In genomic region chr7:18293759-18294158, GRCh38 we compare ENCODE assay signal across 28 cellular contexts.
"Had no signal": no experiment of that assay in that cellular context is flagged by ENCODE, and none has a peak within 500 bp of the region (broad histone marks: within the 10 kb centered on the region; RNA-seq: fewer than 3 reads in every experiment).

No MANE protein-coding gene starts in this region.

- H3K27ac ChIP-seq: brain microvascular endothelial cell, cardiac muscle cell, KMS-11, Peyer's patch, RWPE1, SJCRH30, VCaP had no signal

- H3K9me3 ChIP-seq: Peyer's patch, SJCRH30, SK-N-SH had no signal

- H3K27ac Mint-ChIP-seq: activated CD8-positive, alpha-beta T cell treated with anti-CD3 and anti-CD28 coated beads for 36 hours; activated naive CD4-positive, alpha-beta T cell treated with anti-CD3 and anti-CD28 coated beads, Interleukin-2, amount 10 ng/mL, durations not matched to agents 7 days and 5 days; activated naive CD8-positive, alpha-beta T cell treated with anti-CD3 and anti-CD28 coated beads for 36 hours; activated T-cell treated with anti-CD3 and anti-CD28 coated beads, Interleukin-2, amount 50 U/mL, for 72 hours; activated T-helper 2 cell treated with anti-CD3 and anti-CD28 coated beads, Interferon-gamma antibody, Interleukin-2, Interleukin-4, amounts not matched to agents 10 μg/mL and 5 μg/mL and 100 μg/mL, durations not matched to agents 14 hours and 24 hours and 36 hours had no signal

- H3K9me3 Mint-ChIP-seq: activated CD8-positive, alpha-beta T cell treated with anti-CD3 and anti-CD28 coated beads for 36 hours; activated naive CD4-positive, alpha-beta T cell treated with anti-CD3 and anti-CD28 coated beads, Interleukin-2, amount 10 ng/mL, durations not matched to agents 7 days and 5 days; activated naive CD8-positive, alpha-beta T cell treated with anti-CD3 and anti-CD28 coated beads for 36 hours; activated T-cell treated with anti-CD3 and anti-CD28 coated beads, Interleukin-2, amount 50 U/mL, for 72 hours; activated T-helper 2 cell treated with anti-CD3 and anti-CD28 coated beads, Interferon-gamma antibody, Interleukin-2, Interleukin-4, amounts not matched to agents 10 μg/mL and 5 μg/mL and 100 μg/mL, durations not matched to agents 14 hours and 24 hours and 36 hours had no signal

- DNase-seq: activated CD4-positive, alpha-beta T cell treated with anti-CD3 and anti-CD28 coated beads for 4 hours; activated CD8-positive, alpha-beta memory T cell treated with anti-CD3 and anti-CD28 coated beads, Interleukin-2, amount 50 U/mL, for 4 hours; activated CD8-positive, alpha-beta T cell treated with anti-CD3 and anti-CD28 coated beads for 36 hours; activated gamma-delta T cell treated with Interleukin-2 at 50 U/mL for 16 hours; activated naive CD4-positive, alpha-beta T cell treated with anti-CD3 and anti-CD28 coated beads, Interleukin-2, amount 10 ng/mL, durations not matched to agents 7 days and 5 days; activated naive CD8-positive, alpha-beta T cell treated with anti-CD3 and anti-CD28 coated beads for 36 hours; activated T-cell treated with anti-CD3 and anti-CD28 coated beads, Interleukin-2, amount 50 U/mL, for 72 hours; brain microvascular endothelial cell; MM.1S; NCI-H1105; NCI-H1436; NCI-H1694 treated with DMSO at 0.1 percent for 48 hours; NCI-H2029 treated with DMSO at 0.1 percent for 48 hours; NCI-H345; NCI-H510A treated with DMSO at 0.1 percent for 48 hours; NCI-H69; NK-92 treated with Interleukin-12 subunit alpha and Interleukin-12 subunit beta, amount 100 ng/mL, for 24 hours; Peyer's patch; Right ventricle myocardium superior; SJCRH30; SK-N-SH; T-helper 1 cell had no signal

- H3K4me3 Mint-ChIP-seq: activated CD8-positive, alpha-beta T cell treated with anti-CD3 and anti-CD28 coated beads for 36 hours; activated naive CD4-positive, alpha-beta T cell treated with anti-CD3 and anti-CD28 coated beads, Interleukin-2, amount 10 ng/mL, durations not matched to agents 7 days and 5 days; activated naive CD8-positive, alpha-beta T cell treated with anti-CD3 and anti-CD28 coated beads for 36 hours; activated T-cell treated with anti-CD3 and anti-CD28 coated beads, Interleukin-2, amount 50 U/mL, for 72 hours had no signal

- H3K4me3 ChIP-seq: cardiac muscle cell, Peyer's patch, SJCRH30 had no signal

- ATAC-seq: activated CD4-positive, CD25-positive, alpha-beta regulatory T cell treated with anti-CD3 and anti-CD28 coated beads, Interleukin-2, amount 50 U/mL, for 24 hours; activated CD8-positive, alpha-beta T cell treated with anti-CD3 and anti-CD28 coated beads for 36 hours; activated T-cell treated with anti-CD3 and anti-CD28 coated beads, Interleukin-2, amount 50 U/mL, for 72 hours had no signal

- H3K36me3 Mint-ChIP-seq: activated naive CD4-positive, alpha-beta T cell treated with anti-CD3 and anti-CD28 coated beads, Interleukin-2, amount 10 ng/mL, durations not matched to agents 7 days and 5 days; activated naive CD8-positive, alpha-beta T cell treated with anti-CD3 and anti-CD28 coated beads for 36 hours had no signal

- H3K27me3 ChIP-seq: brain microvascular endothelial cell, cardiac muscle cell, Peyer's patch had no signal

- H3K4me1 ChIP-seq: Peyer's patch, SJCRH30 had no signal

- H3K36me3 ChIP-seq: brain microvascular endothelial cell, cardiac muscle cell, Peyer's patch, SJCRH30 had no signal
